ENCODE assay signal across 16 cellular contexts in the genomic region with DNA sequence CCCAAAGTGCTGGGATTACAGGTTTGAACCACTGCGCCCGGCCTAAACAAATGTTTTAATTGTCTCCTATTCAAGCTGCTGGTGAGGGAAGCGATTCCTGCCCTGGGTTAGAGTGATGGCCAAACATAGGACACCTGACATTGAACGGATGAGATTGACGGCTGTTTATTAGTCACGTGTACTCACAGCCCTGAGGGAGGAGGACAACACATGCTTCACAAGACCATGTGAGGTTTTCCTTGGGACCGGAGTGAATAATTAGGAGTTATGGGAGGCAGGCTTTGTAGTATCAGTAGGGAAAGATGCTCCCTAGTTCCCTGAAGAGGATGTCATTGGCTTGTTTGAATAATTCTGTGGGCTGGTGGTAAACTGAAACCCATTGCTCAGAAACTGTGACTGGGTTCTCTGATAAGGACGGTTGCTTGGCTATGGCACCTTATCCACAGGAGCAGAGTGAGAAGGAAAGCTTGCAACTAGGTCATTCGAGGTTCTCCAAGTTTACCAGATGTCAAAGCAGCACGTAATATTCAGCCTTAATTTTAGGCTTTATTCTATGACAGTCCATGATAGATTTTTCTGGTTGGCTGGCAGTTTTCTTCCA.
"Had no signal": no experiment of that assay in that cellular context is flagged by ENCODE, and none has a peak within 500 bp of the region (broad histone marks: within the 10 kb centered on the region; RNA-seq: fewer than 3 reads in every experiment).

No MANE protein-coding gene starts in this region.

- H3K4me3 Mint-ChIP-seq: activated CD4-positive, alpha-beta T cell treated with anti-CD3 and anti-CD28 coated beads, Interleukin-2, amount 10 ng/mL, durations not matched to agents 24 days and 14 days; activated naive CD8-positive, alpha-beta T cell treated with anti-CD3 and anti-CD28 coated beads, Interleukin-2, amount 10 ng/mL, durations not matched to agents 7 days and 5 days; natural killer cell treated with Interleukin-12 subunit alpha and Interleukin-12 subunit beta and Interleukin-15 and Interleukin-18, amount 100 ng/mL, for 72 hours had no signal

- DNase-seq: activated CD4-positive, alpha-beta T cell treated with anti-CD3 and anti-CD28 coated beads, Interleukin-2, amount 10 ng/mL, durations not matched to agents 24 days and 14 days; activated CD8-positive, alpha-beta memory T cell treated with anti-CD3 and anti-CD28 coated beads for 24 hours; activated CD8-positive, alpha-beta memory T cell treated with anti-CD3 and anti-CD28 coated beads, Interleukin-2, amount 50 U/mL, for 4 hours; activated naive CD8-positive, alpha-beta T cell treated with anti-CD3 and anti-CD28 coated beads, Interleukin-2, amount 10 ng/mL, durations not matched to agents 7 days and 5 days; amniotic stem cell; colonic mucosa; islet precursor cell; left cardiac atrium; midbrain; ovary; stimulated activated CD4-positive, alpha-beta T cell treated with anti-CD3 and anti-CD28 coated beads, Interleukin-4, amount 100 ng/mL, for 24 hours; stimulated activated naive CD4-positive, alpha-beta T cell treated with Interleukin-2 at 50 U/mL for 16 hours; substantia nigra had no signal

- H3K9me3 Mint-ChIP-seq: activated CD4-positive, alpha-beta T cell treated with anti-CD3 and anti-CD28 coated beads, Interleukin-2, amount 10 ng/mL, durations not matched to agents 24 days and 14 days; activated naive CD8-positive, alpha-beta T cell treated with anti-CD3 and anti-CD28 coated beads, Interleukin-2, amount 10 ng/mL, durations not matched to agents 7 days and 5 days had no signal

- H3K27ac Mint-ChIP-seq: activated CD4-positive, alpha-beta T cell treated with anti-CD3 and anti-CD28 coated beads, Interleukin-2, amount 10 ng/mL, durations not matched to agents 24 days and 14 days; activated naive CD8-positive, alpha-beta T cell treated with anti-CD3 and anti-CD28 coated beads, Interleukin-2, amount 10 ng/mL, durations not matched to agents 7 days and 5 days; natural killer cell treated with Interleukin-12 subunit alpha and Interleukin-12 subunit beta and Interleukin-15 and Interleukin-18, amount 100 ng/mL, for 72 hours had no signal

- ATAC-seq: activated CD4-positive, CD25-positive, alpha-beta regulatory T cell treated with anti-CD3 and anti-CD28 coated beads, Interleukin-2, amount 50 U/mL, for 24 hours; heart left ventricle; left cardiac atrium; natural killer cell treated with Interleukin-12 subunit alpha and Interleukin-12 subunit beta and Interleukin-15 and Interleukin-18, amount 100 ng/mL, for 72 hours had no signal

- H3K27me3 Mint-ChIP-seq: activated CD4-positive, alpha-beta T cell treated with anti-CD3 and anti-CD28 coated beads, Interleukin-2, amount 10 ng/mL, durations not matched to agents 24 days and 14 days; activated naive CD8-positive, alpha-beta T cell treated with anti-CD3 and anti-CD28 coated beads, Interleukin-2, amount 10 ng/mL, durations not matched to agents 7 days and 5 days; natural killer cell treated with Interleukin-12 subunit alpha and Interleukin-12 subunit beta and Interleukin-15 and Interleukin-18, amount 100 ng/mL, for 72 hours had no signal
